Comparison of ENCODE assay signal across 15 cellular contexts in genomic region chr3:17384567-17385296, GRCh38.
DNase-seq lines count a peak whose midpoint lies in the region; ATAC-seq and TF ChIP-seq lines count a peak whose summit lies in the region.
"Had no signal": no experiment of that assay in that cellular context is flagged by ENCODE, and none has a peak within 500 bp of the region (broad histone marks: within the 10 kb centered on the region; RNA-seq: fewer than 3 reads in every experiment).

No MANE protein-coding gene starts in this region.

- TF ChIP-seq CTCF in NB4 (IDR thresholded peaks at IDR 0.05; ENCODE audit: low read depth, low read length) (no peak), fibroblast of mammary gland (conservative IDR thresholded peaks at IDR 0.05; ENCODE audit: control insufficient read depth, insufficient read depth, low read depth, low read length) (no peak), mesothelial cell of epicardium (IDR thresholded peaks at IDR 0.05; ENCODE audit: unreplicated experiment) (no peak)

- peak overlapping the region; percentile 14 for H3K27ac Mint-ChIP-seq in mesothelial cell of epicardium
- H3K27ac Mint-ChIP-seq: effector memory CD8-positive, alpha-beta T cell had no signal

- peaks cover 14% of the 10 kb centered on the region for H3K4me1 Mint-ChIP-seq in mesothelial cell of epicardium

- no peak overlapping the region for H3K4me3 Mint-ChIP-seq in mesothelial cell of epicardium
- H3K4me3 Mint-ChIP-seq: effector memory CD8-positive, alpha-beta T cell had no signal

- peaks cover 8% of the 10 kb centered on the region for H3K36me3 Mint-ChIP-seq in mesothelial cell of epicardium

- no peak for TF ChIP-seq POLR2A in NB4 (IDR thresholded peaks at IDR 0.05; ENCODE audit: extremely low read depth, insufficient read length)

- no peak overlapping the region for H3K4me3 ChIP-seq in NB4 (ENCODE audit: low read depth, low read length)
- no peak overlapping the region for H3K4me3 ChIP-seq in fibroblast of mammary gland (ENCODE audit: control insufficient read depth, low read depth, low read length)
- H3K4me3 ChIP-seq: BLaER1 treated with 17β-estradiol and CSF1 and Interleukin-3, amounts not matched to agents 10 nM and 100 nM; GM12878; psoas muscle; suprapubic skin had no signal

- H3K27me3 Mint-ChIP-seq in mesothelial cell of epicardium (ENCODE audit: low read depth) = no peaks in the 10 kb centered on the region
- H3K27me3 Mint-ChIP-seq: effector memory CD8-positive, alpha-beta T cell had no signal

- in situ Hi-C loops in Caki2 (cut with HindIII; ENCODE audit: low pct_unique_long_range_greater_than_20kb, low sequenced_read_pairs) = no loop called here

- no peaks in the 10 kb centered on the region for H3K9me3 Mint-ChIP-seq in mesothelial cell of epicardium
- H3K9me3 Mint-ChIP-seq: effector memory CD8-positive, alpha-beta T cell had no signal

- ATAC-seq in HG03280 (IDR thresholded peaks at IDR 0.05; ENCODE audit: unreplicated experiment) = no peak
- ATAC-seq: effector memory CD8-positive, alpha-beta T cell; GM12878 had no signal

- DNase-seq in Caki2 (ENCODE audit: low read depth) = peak; percentile 24
- peak; percentile 52 for DNase-seq in NB4 (ENCODE audit: low read depth)
- peak; percentile 40 for DNase-seq in fibroblast of mammary gland (ENCODE audit: low read depth)
- no peak for DNase-seq in mesothelial cell of epicardium (ENCODE audit: low spot score in 2 of 2, unreplicated experiment in 2 of 2)
- no peak for DNase-seq in NCI-H524 (lab: John Stamatoyannopoulos, UW)
- no peak for DNase-seq in AG08395 (ENCODE audit: low spot score)
- no peak for DNase-seq in effector CD8-positive, alpha-beta T cell (lab: John Stamatoyannopoulos, UW)
- DNase-seq: effector memory CD8-positive, alpha-beta T cell; NCI-H1105; NCI-H2171 treated with DMSO at 0.1 percent for 48 hours; psoas muscle had no signal

Comparison
In these comparisons a context has a peak if more than half of its experiments do, and no peak if none do; other contexts are left out.
1. DNase-seq: peak in Caki2 (single experiment), NB4 (single experiment) and fibroblast of mammary gland (single experiment); none in mesothelial cell of epicardium (0 of 2), NCI-H524 (0 of 2), AG08395 (single experiment) and effector CD8-positive, alpha-beta T cell (single experiment).